In genomic region chr7:94004024-94004945, GRCh38 we compare ENCODE assay signal across 8 cellular contexts. TPM values are rescaled to one million over a fixed set of nuclear protein-coding genes. Genes with fewer than 3 reads are reported as not detected.
DNase-seq lines count a peak whose midpoint lies in the region; ATAC-seq, FAIRE-seq and TF ChIP-seq lines count a peak whose summit lies in the region.

Gene BET1, minus strand, starts transcription at chr7:94004355. Its CDS starts 139 bp downstream, at chr7:94004216.

- H3K9me3 ChIP-seq in kidney (ENCODE audit: control insufficient read depth in 1 of 2, low read length in 2 of 2) = no peaks in the 10 kb centered on the region

- no peak for FAIRE-seq in kidney (lab: Jason Lieb, UNC)

- peak within 1 kb of the TSS; percentile 95 to 99 for H3K9ac ChIP-seq in kidney (ENCODE audit: low read length in 2 of 2)

- ATAC-seq in HG03439 (IDR thresholded peaks at IDR 0.05; ENCODE audit: unreplicated experiment) = peak; percentile 98

- TF ChIP-seq POLR2A in GM19193 (IDR thresholded peaks at IDR 0.05; ENCODE audit: extremely low read depth, insufficient read depth, insufficient read length) = peak; percentile 79

- no peaks in the 10 kb centered on the region for H3K4me1 ChIP-seq in kidney (ENCODE audit: control insufficient read depth in 1 of 2, insufficient read depth in 1 of 2, low read depth in 1 of 2, low read length in 2 of 2)

- peaks cover 43% of the 10 kb centered on the region for H3K4me1 Mint-ChIP-seq in chondrocyte (ENCODE audit: low read depth)

- peak within 1 kb of the TSS; percentile 99 for H3K27ac Mint-ChIP-seq in chondrocyte (ENCODE audit: unreplicated experiment)

- peak within 1 kb of the TSS; percentile 96 to 99 for H3K4me3 ChIP-seq in kidney (ENCODE audit: low read length in 2 of 2)

- no peaks in the 10 kb centered on the region for H3K9me3 Mint-ChIP-seq in chondrocyte (ENCODE audit: low read depth)

- intact Hi-C loops in kidney (cut with DNase I) = no loop called here

- H3K36me3 Mint-ChIP-seq in chondrocyte (ENCODE audit: low read depth) = no peaks in the 10 kb centered on the region

- H3K27me3 Mint-ChIP-seq in chondrocyte (ENCODE audit: low read depth) = peaks cover 2% of the 10 kb centered on the region

- peak within 1 kb of the TSS; percentile 99 for H3K4me3 Mint-ChIP-seq in chondrocyte (ENCODE audit: unreplicated experiment)

- peak; percentile 77 to 81 for DNase-seq in AML-193 (lab: John Stamatoyannopoulos, UW)
- DNase-seq in NCI-H510A treated with DMSO at 0.1 percent for 48 hours (lab: John Stamatoyannopoulos, UW) = peak; percentile 72
- peak; percentile 81 to 83 for DNase-seq in activated CD4-positive, alpha-beta T cell treated with anti-CD3 and anti-CD28 coated beads for 24 hours (ENCODE audit: low read depth in 2 of 2)
- peak; percentile 93 for DNase-seq in chondrocyte (ENCODE audit: low spot score)
- peak; percentile 97 for DNase-seq in kidney
- DNase-seq in stimulated activated CD4-positive, alpha-beta T cell treated with anti-CD3 and anti-CD28 coated beads, Interleukin-15, amount 100 ng/mL, for 24 hours = peak; percentile 93

- H3K36me3 ChIP-seq in kidney (ENCODE audit: control insufficient read depth in 1 of 2, insufficient read depth in 2 of 2, low read length in 2 of 2) = no peaks in the 10 kb centered on the region

- no peak for TF ChIP-seq CTCF in chondrocyte (IDR thresholded peaks at IDR 0.05)
- no peak for TF ChIP-seq CTCF in kidney (IDR thresholded peaks at IDR 0.05; ENCODE audit: borderline replicate concordance, extremely low read depth, insufficient read depth)

- H3K27ac ChIP-seq in kidney (ENCODE audit: low read depth in 2 of 2, low read length in 2 of 2) = peak within 1 kb of the TSS; percentile 80 to 90

RNA-seq across cellular contexts. Expression of gene BET1, which starts in this region (rescaled TPM):
- total RNA-seq in chondrocyte (28.4 to 32.3 TPM (median 29.5 TPM) in 3 replicates), kidney (25.8 TPM)
- polyA plus RNA-seq in kidney (ENCODE audit: insufficient read depth, low read depth, low replicate concordance) = 32.2 TPM

Comparison
In these comparisons a context has a peak if more than half of its experiments do, and no peak if none do; other contexts are left out.
1. Peak in every context shown above with its lines: DNase-seq, ATAC-seq, H3K4me3 ChIP-seq and H3K27ac ChIP-seq.